ENCODE assay signal across 8 cellular contexts in the genomic region with DNA sequence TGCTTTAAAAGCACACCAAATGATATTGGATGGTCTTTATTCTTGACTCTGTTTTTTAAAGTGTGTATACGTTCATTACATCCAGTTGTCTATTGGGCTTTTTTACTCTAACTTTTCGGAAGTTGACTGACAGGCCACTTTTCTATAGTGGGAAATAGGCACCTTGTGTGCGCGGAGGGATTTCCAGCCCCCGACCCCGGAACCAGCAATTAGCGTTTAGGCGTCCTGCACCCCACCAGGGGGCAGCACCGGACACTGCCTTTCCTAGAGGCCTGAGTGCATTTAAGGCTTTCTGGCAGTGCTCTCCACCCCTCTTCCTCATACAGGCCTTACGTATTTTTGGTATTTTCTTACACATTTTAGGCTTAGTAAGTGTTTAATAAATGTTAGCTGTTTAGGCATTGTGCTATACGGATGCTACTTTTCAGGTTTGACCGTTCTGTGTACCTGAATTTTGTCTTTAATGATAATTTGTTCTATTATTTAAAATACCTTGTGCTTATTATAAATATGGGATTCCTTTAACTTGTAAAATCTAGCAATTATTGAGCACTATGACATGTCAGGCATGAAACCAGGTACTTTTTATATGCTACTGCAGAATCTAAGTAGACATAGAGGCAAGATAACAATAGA.
A peak's percentile ranks its signal among the peaks of the same experiment; 100 is the strongest.
DNase-seq lines count a peak whose midpoint lies in the region; ATAC-seq, FAIRE-seq and TF ChIP-seq lines count a peak whose summit lies in the region.

No MANE protein-coding gene starts in this region.

- 56 to 68% (median 60%) methylated on average over 12 of the region's 12 CpGs for WGBS in small intestine, 3 donors

- peak; percentile 95 for TF ChIP-seq CTCF in Panc1 (IDR thresholded peaks at IDR 0.05)

- no peak for FAIRE-seq in small intestine (lab: Jason Lieb, UNC)

- no peaks in the 10 kb centered on the region for H3K36me3 ChIP-seq in Panc1 (ENCODE audit: control insufficient read depth, insufficient read depth, low read length)
- H3K36me3 ChIP-seq in small intestine (ENCODE audit: control insufficient read depth in 2 of 2, insufficient read depth in 2 of 2, low read length in 2 of 2): no peaks in the 10 kb centered on the region

- no peaks in the 10 kb centered on the region for H3K4me1 ChIP-seq in Panc1 (ENCODE audit: control insufficient read depth, insufficient read depth, low read length)
- no peaks in the 10 kb centered on the region for H3K4me1 ChIP-seq in small intestine (ENCODE audit: control insufficient read depth in 2 of 2, insufficient read depth in 1 of 2, low read depth in 1 of 2, low read length in 1 of 2)

- H3K9me3 ChIP-seq in Panc1 (ENCODE audit: control insufficient read depth, insufficient read depth, low read depth, low read length) (no peaks in the 10 kb centered on the region), small intestine (ENCODE audit: control insufficient read depth, low read depth) (no peaks in the 10 kb centered on the region)

- in situ Hi-C loops in Panc1 (cut with HindIII; ENCODE audit: low pct_unique_long_range_greater_than_20kb, low sequenced_read_pairs): no loop called here

- no peak overlapping the region for H3K4me3 ChIP-seq in Panc1 (ENCODE audit: low read depth in 2 of 2, low read length in 2 of 2)
- no peak overlapping the region for H3K4me3 ChIP-seq in small intestine (ENCODE audit: low read depth in 1 of 2, low read length in 2 of 2)

- ATAC-seq in GM19035 (IDR thresholded peaks at IDR 0.05; ENCODE audit: unreplicated experiment): peak; percentile 87
- peak; percentile 99 for ATAC-seq in HG03175 (IDR thresholded peaks at IDR 0.05; ENCODE audit: unreplicated experiment)
- ATAC-seq in Panc1: peak; percentile 83
- ATAC-seq in left cardiac atrium: peak; percentile 45 to 47

- DNase-seq in AML-193 (lab: John Stamatoyannopoulos, UW) (peak; percentile 39 to 43), Panc1 (ENCODE audit: low read depth, low spot score) (peak; percentile 12), left cardiac atrium (peak; percentile 79), small intestine (peak; percentile 37), epidermal melanocyte (ENCODE audit: insufficient read length, low spot score) (no peak)
- DNase-seq in activated effector memory CD4-positive, alpha-beta T cell treated with Interleukin-2 at 50 U/mL for 16 hours: peak; percentile 46

- BruUV-seq in Panc1 (replicated peaks; lab: Mats Ljungman, UMichigan): no TSS peak

- POLR2A ChIA-PET in Panc1 (lab: Charles Lee): no interaction called here

- H3K27me3 ChIP-seq in Panc1 (ENCODE audit: control insufficient read depth, insufficient read depth, low read length): no peaks in the 10 kb centered on the region
- no peaks in the 10 kb centered on the region for H3K27me3 ChIP-seq in small intestine (ENCODE audit: control insufficient read depth in 2 of 2, insufficient read depth in 2 of 2, low read length in 2 of 2)

- intact Hi-C loops in Panc1 (cut with micrococcal nuclease; ENCODE audit: unreplicated experiment) (no loop called here), left cardiac atrium (cut with DNase I) (loop anchor here in 1 of 2 donors (10.0 kb wide), 1 partner anchor 124 kb away; no protein-coding TSS in a partner anchor)

- H3K27ac ChIP-seq in Panc1 (ENCODE audit: low read length) (no peak overlapping the region), small intestine (ENCODE audit: low read depth in 1 of 2, low read length in 1 of 2) (no peak overlapping the region)

- CTCF ChIA-PET in Panc1 (lab: Charles Lee): no interaction called here

Comparison
In these comparisons a context has a peak if more than half of its experiments do, and no peak if none do; other contexts are left out.
1. ATAC-seq: peak in every context shown above with its lines; median percentile 99 in HG03175; 87 in GM19035; 83 in Panc1; 46 in left cardiac atrium.